6 cellular contexts compared by ENCODE assay signal in genomic region chr12:70283232-70283631, GRCh38.
"Had no signal": no experiment of that assay in that cellular context is flagged by ENCODE, and none has a peak within 500 bp of the region (broad histone marks: within the 10 kb centered on the region; RNA-seq: fewer than 3 reads in every experiment).

No MANE protein-coding gene starts in this region.

- H3K27ac ChIP-seq: HL-60 had no signal

- H3K27ac Mint-ChIP-seq: IgD-negative memory B cell had no signal

- FAIRE-seq: HepG2, HTR-8/SVneo had no signal

- ATAC-seq: HepG2 had no signal

- H3K9me3 Mint-ChIP-seq: IgD-negative memory B cell had no signal

- DNase-seq: IMR-90, KBM-7 had no signal

- H3K4me3 Mint-ChIP-seq: IgD-negative memory B cell had no signal

- H3K27me3 Mint-ChIP-seq: IgD-negative memory B cell had no signal
